In genomic region chr17:9004132-9004960, GRCh38 we compare ENCODE assay signal across 12 cellular contexts. TPM values are rescaled to one million over a fixed set of nuclear protein-coding genes. Genes with fewer than 3 reads are reported as not detected.
A peak's percentile ranks its signal among the peaks of the same experiment; 100 is the strongest.
DNase-seq lines count a peak whose midpoint lies in the region; ATAC-seq and TF ChIP-seq lines count a peak whose summit lies in the region.
"Had no signal": no experiment of that assay in that cellular context is flagged by ENCODE, and none has a peak within 500 bp of the region (broad histone marks: within the 10 kb centered on the region; RNA-seq: fewer than 3 reads in every experiment).

No MANE protein-coding gene starts in this region.

- H3K4me3 ChIP-seq in CD8-positive, alpha-beta T cell (ENCODE audit: low read depth, low read length) = peak overlapping the region; percentile 23
- peak overlapping the region; percentile 68 for H3K4me3 ChIP-seq in left ventricle myocardium inferior
- H3K4me3 ChIP-seq in colonic mucosa = no peak overlapping the region
- H3K4me3 ChIP-seq: mucosa of descending colon had no signal

- H3K9me3 Mint-ChIP-seq in CD8-positive, alpha-beta T cell = no peaks in the 10 kb centered on the region
- H3K9me3 Mint-ChIP-seq in IgD-negative memory B cell = no peaks in the 10 kb centered on the region
- H3K9me3 Mint-ChIP-seq in neural crest cell = no peaks in the 10 kb centered on the region

- no peak for DNase-seq in CD8-positive, alpha-beta T cell
- DNase-seq in left ventricle myocardium inferior (no peak), neural crest cell (ENCODE audit: low read depth, low spot score) (peak; percentile 12), retina (no peak), kidney glomerular epithelial cell (lab: John Stamatoyannopoulos, UW) (no peak), colonic mucosa (no peak)
- DNase-seq: activated gamma-delta T cell, mucosa of descending colon, NCI-H1417 had no signal

- H3K36me3 Mint-ChIP-seq in CD8-positive, alpha-beta T cell = no peaks in the 10 kb centered on the region
- H3K36me3 Mint-ChIP-seq in IgD-negative memory B cell (peaks cover 1% of the 10 kb centered on the region), neural crest cell (ENCODE audit: low read depth) (no peaks in the 10 kb centered on the region)

- TF ChIP-seq CTCF in CD8-positive, alpha-beta T cell (IDR thresholded peaks at IDR 0.05) = no peak
- TF ChIP-seq CTCF in left ventricle myocardium inferior (IDR thresholded peaks at IDR 0.05; ENCODE audit: borderline replicate concordance) (no peak), neural crest cell (conservative IDR thresholded peaks at IDR 0.05) (peak; percentile 37), colonic mucosa (IDR thresholded peaks at IDR 0.05) (no peak)

- H3K36me3 ChIP-seq in CD8-positive, alpha-beta T cell (ENCODE audit: insufficient read depth, low read length) = no peaks in the 10 kb centered on the region
- no peaks in the 10 kb centered on the region for H3K36me3 ChIP-seq in left ventricle myocardium inferior
- no peaks in the 10 kb centered on the region for H3K36me3 ChIP-seq in colonic mucosa

- CTCF ChIA-PET in CD8-positive, alpha-beta T cell (lab: Charles Lee) = interaction anchor here (1.4 to 1.7 kb wide), 2 partner anchors 9 to 12 kb away, joined by 5 to 6 read pairs; no protein-coding TSS in a partner anchor

- intact Hi-C loops in CD8-positive, alpha-beta T cell (cut with DNase I, micrococcal nuclease) = no loop called here
- intact Hi-C loops in left ventricle myocardium inferior (cut with micrococcal nuclease) = no loop called here
- intact Hi-C loops in colonic mucosa (cut with DNase I) = loop anchor here (10.0 kb wide), 1 partner anchor 150 kb away; no protein-coding TSS in a partner anchor

- H3K4me1 ChIP-seq in CD8-positive, alpha-beta T cell (ENCODE audit: insufficient read depth, low read length) = peaks cover 17% of the 10 kb centered on the region
- H3K4me1 ChIP-seq in left ventricle myocardium inferior (peaks cover 22% of the 10 kb centered on the region), colonic mucosa (no peaks in the 10 kb centered on the region)

- H3K27me3 Mint-ChIP-seq in CD8-positive, alpha-beta T cell (ENCODE audit: low read depth) = peaks cover 66% of the 10 kb centered on the region
- H3K27me3 Mint-ChIP-seq in IgD-negative memory B cell = peaks cover 46% of the 10 kb centered on the region
- peaks cover 86% of the 10 kb centered on the region for H3K27me3 Mint-ChIP-seq in neural crest cell (ENCODE audit: low read depth)

- no peak overlapping the region for H3K9ac ChIP-seq in colonic mucosa (ENCODE audit: low read depth in 2 of 2, low read length in 2 of 2)

- ATAC-seq in CD8-positive, alpha-beta T cell = no peak
- ATAC-seq in HG02798 (IDR thresholded peaks at IDR 0.05; ENCODE audit: poor library complexity, unreplicated experiment) = no peak
- ATAC-seq: mucosa of descending colon had no signal

- no peak overlapping the region for H3K27ac Mint-ChIP-seq in CD8-positive, alpha-beta T cell
- H3K27ac Mint-ChIP-seq in IgD-negative memory B cell (peak overlapping the region in 1 of 3 donors; percentile 12), neural crest cell (ENCODE audit: unreplicated experiment) (no peak overlapping the region)

- H3K4me3 Mint-ChIP-seq in CD8-positive, alpha-beta T cell = peak overlapping the region; percentile 57
- peak overlapping the region in 3 of 4 donors; percentile 16 to 65 (median 32) for H3K4me3 Mint-ChIP-seq in IgD-negative memory B cell
- peak overlapping the region; percentile 90 for H3K4me3 Mint-ChIP-seq in neural crest cell

- POLR2A ChIA-PET in CD8-positive, alpha-beta T cell (lab: Charles Lee) = no interaction called here

- H3K9me3 ChIP-seq in CD8-positive, alpha-beta T cell (ENCODE audit: low read length) = no peaks in the 10 kb centered on the region
- H3K9me3 ChIP-seq in left ventricle myocardium inferior (replicated peaks) = peaks cover 6% of the 10 kb centered on the region
- H3K9me3 ChIP-seq in colonic mucosa = no peaks in the 10 kb centered on the region
- H3K9me3 ChIP-seq: mucosa of descending colon had no signal

- H3K27me3 ChIP-seq in CD8-positive, alpha-beta T cell (ENCODE audit: insufficient read depth, low read length) = peaks cover 37% of the 10 kb centered on the region
- H3K27me3 ChIP-seq in left ventricle myocardium inferior (ENCODE audit: low read depth) (peaks cover 95% of the 10 kb centered on the region), colonic mucosa (peaks cover 38% of the 10 kb centered on the region)

- H3K4me1 Mint-ChIP-seq in CD8-positive, alpha-beta T cell (ENCODE audit: low read depth) = peaks cover 18% of the 10 kb centered on the region
- peaks cover 13 to 16% (median 13%) of the 10 kb centered on the region in 3 donors for H3K4me1 Mint-ChIP-seq in IgD-negative memory B cell
- H3K4me1 Mint-ChIP-seq in neural crest cell = peaks cover 14% of the 10 kb centered on the region

- H3K27ac ChIP-seq in CD8-positive, alpha-beta T cell (ENCODE audit: low read depth, low read length) = no peak overlapping the region
- H3K27ac ChIP-seq in left ventricle myocardium inferior (replicated peaks) (no peak overlapping the region), colonic mucosa (no peak overlapping the region)
- H3K27ac ChIP-seq: epithelial cell of prostate had no signal

RNA-seq across cellular contexts. Expression of gene NTN1, which starts 17.0 kb away (rescaled TPM):
- total RNA-seq in CD8-positive, alpha-beta T cell = under 1 TPM; 0.08 TPM
- polyA plus RNA-seq in IgD-negative memory B cell = not detected
- total RNA-seq in left ventricle myocardium inferior (60.3 TPM), neural crest cell (10.1 and 10.3 TPM in 2 replicates), colonic mucosa (1 to 10 TPM; 2.1 to 5.5 TPM)

RNA-seq across cellular contexts. Expression of gene PIK3R5, which starts 38.8 kb away (rescaled TPM):
- 100 to 1,000 TPM; 154 to 155 TPM for total RNA-seq in CD8-positive, alpha-beta T cell
- polyA plus RNA-seq in IgD-negative memory B cell = 30.7 TPM
- 2.7 TPM for total RNA-seq in left ventricle myocardium inferior
- total RNA-seq in neural crest cell = 0.52 and 1.4 TPM in 2 replicates
- 1 to 10 TPM; 2.2 to 2.5 TPM for total RNA-seq in colonic mucosa

Comparison
In these comparisons a context has a peak if more than half of its experiments do, and no peak if none do; other contexts are left out.
1. H3K4me3 Mint-ChIP-seq: peak in every context shown above with its lines; median percentile 90 in neural crest cell; 57 in CD8-positive, alpha-beta T cell; 32 in IgD-negative memory B cell.
2. RNA of gene PIK3R5, which starts 38.8 kb away (total RNA-seq): 154 to 155 TPM in CD8-positive, alpha-beta T cell; 2.7 TPM in left ventricle myocardium inferior (single experiment), 2.2 to 2.5 TPM in colonic mucosa and 0.52 to 1.4 TPM in neural crest cell; every median in the first group is over 10 times any median in the second.